Comparison of ENCODE assay signal across 9 cellular contexts in the genomic region with DNA sequence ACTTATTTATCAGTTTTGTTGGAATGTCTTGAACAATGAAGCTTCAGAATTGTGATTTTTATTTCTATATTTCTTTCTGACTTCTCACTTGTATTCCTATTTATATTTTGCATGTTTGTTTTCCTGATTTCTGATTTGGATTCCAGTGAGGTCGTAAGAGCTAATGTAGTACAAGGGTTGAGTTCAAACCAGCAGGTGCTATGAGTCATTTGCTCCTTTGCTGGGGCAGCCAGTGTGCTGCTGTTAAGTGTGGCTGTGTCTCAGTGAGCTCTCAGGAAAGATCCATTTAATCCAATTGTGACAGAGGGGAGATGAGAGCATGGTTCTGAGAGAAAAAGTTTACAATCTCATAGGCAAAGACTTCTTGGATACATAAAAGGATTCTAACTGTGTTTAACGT. TPM values are rescaled to one million over a fixed set of nuclear protein-coding genes. Genes with fewer than 3 reads are reported as not detected.
DNase-seq lines count a peak whose midpoint lies in the region; ATAC-seq, FAIRE-seq and TF ChIP-seq lines count a peak whose summit lies in the region.
"Had no signal": no experiment of that assay in that cellular context is flagged by ENCODE, and none has a peak within 500 bp of the region (broad histone marks: within the 10 kb centered on the region; RNA-seq: fewer than 3 reads in every experiment).

No MANE protein-coding gene starts in this region.

- H3K9me3 ChIP-seq in H1 (ENCODE audit: insufficient read depth in 2 of 2, low read depth in 1 of 2, low read length in 1 of 2), result no peaks in the 10 kb centered on the region
- no peaks in the 10 kb centered on the region for H3K9me3 ChIP-seq in mesenchymal stem cell (ENCODE audit: control insufficient read depth, low read length)

- H3K27ac ChIP-seq in H1 (ENCODE audit: low read depth, low read length), result no peak overlapping the region
- H3K27ac ChIP-seq in mesenchymal stem cell (ENCODE audit: low read length, poor library complexity, severe bottlenecking), result no peak overlapping the region

- no peak for TF ChIP-seq RAD21 in H1 (IDR thresholded peaks at IDR 0.05 in 1 of 2, conservative IDR thresholded peaks at IDR 0.05 in 1 of 2; ENCODE audit: low read depth in 2 of 2, low read length in 2 of 2)

- H3K36me3 ChIP-seq in H1 (ENCODE audit: control insufficient read depth in 2 of 4, insufficient read depth in 4 of 4, low read length in 3 of 4) (no peaks in the 10 kb centered on the region), mesenchymal stem cell (ENCODE audit: control insufficient read depth in 1 of 2, insufficient read depth in 2 of 2, low read depth in 1 of 2, low read length in 2 of 2) (peaks cover 0 to 3% of the 10 kb centered on the region in 2 experiments)

- H2BK12ac ChIP-seq in H1 (ENCODE audit: low read depth, low read length), result no peak overlapping the region
- no peak overlapping the region for H2BK12ac ChIP-seq in mesenchymal stem cell (ENCODE audit: low read length in 2 of 2)

- H2BK5ac ChIP-seq in H1 (ENCODE audit: low read depth, low read length) (no peak overlapping the region), mesenchymal stem cell (ENCODE audit: low read depth, low read length, poor library complexity, severe bottlenecking) (no peak overlapping the region)

- FAIRE-seq in H1 (lab: Jason Lieb, UNC), result no peak

- H2BK15ac ChIP-seq in H1 (ENCODE audit: low read length) (no peak overlapping the region), mesenchymal stem cell (ENCODE audit: low read depth, poor library complexity, severe bottlenecking) (no peak overlapping the region)

- H4K5ac ChIP-seq in H1 (ENCODE audit: insufficient read length, low read depth, low read length), result no peak overlapping the region

- CTCF ChIA-PET in H1 (lab: Charles Lee; ENCODE audit: partially characterized antibody), result interaction anchor here (0.9 kb wide), 1 partner anchor 170 kb away, joined by 3 read pairs; no protein-coding TSS in a partner anchor

- H3K23ac ChIP-seq in H1 (ENCODE audit: insufficient read length), result no peak overlapping the region
- no peak overlapping the region for H3K23ac ChIP-seq in mesenchymal stem cell (ENCODE audit: low read length in 2 of 2)

- H4K8ac ChIP-seq in H1 (ENCODE audit: extremely low read depth, insufficient read depth, low read length) (no peak overlapping the region), mesenchymal stem cell (ENCODE audit: low read length) (no peak overlapping the region)

- H3K18ac ChIP-seq in H1 (ENCODE audit: extremely low read depth, low read length), result no peak overlapping the region
- H3K18ac ChIP-seq in mesenchymal stem cell (ENCODE audit: low read depth in 1 of 2, low read length in 2 of 2), result no peak overlapping the region

- WGBS in H1 (ENCODE audit: extremely low coverage in 1 of 2, insufficient coverage in 1 of 2, insufficient read length in 1 of 2, insufficient replicate concordance in 2 of 2, low coverage in 1 of 2, low lambda C conversion rate in 2 of 2, missing lambda C conversion rate in 1 of 2), 2 experiments, result 75% methylated on average over 2 of the region's 2 CpGs; no CpG with 5 or more reads in 1 of the 2 experiments
- 16% methylated on average over 1 of the region's 2 CpGs for WGBS in mesenchymal stem cell

- H3K9ac ChIP-seq in H1 (replicated peaks in 1 of 4; ENCODE audit: extremely low read depth in 1 of 4, low read depth in 3 of 4, low read length in 3 of 4), result no peak overlapping the region
- H3K9ac ChIP-seq in mesenchymal stem cell (ENCODE audit: low read length), result no peak overlapping the region

- peaks cover 0 to 80% of the 10 kb centered on the region in 2 experiments; a peak in 2 of 4 replicates for H3K79me2 ChIP-seq in H1 (ENCODE audit: control insufficient read depth in 1 of 2, insufficient read depth in 2 of 2, low read length in 2 of 2)

- no peak for TF ChIP-seq EP300 in H1 (IDR thresholded peaks at IDR 0.05; ENCODE audit: borderline replicate concordance in 1 of 2, low read depth in 2 of 2, low read length in 2 of 2)

- ATAC-seq in HG03108 (IDR thresholded peaks at IDR 0.05; ENCODE audit: unreplicated experiment), result no peak
- no peak for ATAC-seq in HG03097 (IDR thresholded peaks at IDR 0.05; ENCODE audit: low FRiP score, unreplicated experiment)

- no peak overlapping the region for H3K4me2 ChIP-seq in H1 (ENCODE audit: insufficient read depth in 1 of 2, low read depth in 2 of 2, low read length in 2 of 2)
- no peak overlapping the region for H3K4me2 ChIP-seq in mesenchymal stem cell (ENCODE audit: low read length, poor library complexity, severe bottlenecking)

- H3K56ac ChIP-seq in H1 (replicated peaks; ENCODE audit: insufficient read length, low read depth, low read length), result no peak overlapping the region

- no peak overlapping the region for H2AK5ac ChIP-seq in H1 (ENCODE audit: low read depth, low read length)
- H2AK5ac ChIP-seq in mesenchymal stem cell (ENCODE audit: low read length, severe bottlenecking), result no peak overlapping the region

- DNase-seq in EL, result peak; percentile 55
- DNase-seq in NCI-H2107 treated with DMSO at 0.1 percent for 48 hours (lab: John Stamatoyannopoulos, UW; ENCODE audit: unreplicated experiment), result peak; percentile 38
- no peak for DNase-seq in H1 (ENCODE audit: low read depth in 1 of 2, low spot score in 2 of 2)
- DNase-seq in mesenchymal stem cell, result peak; percentile 85
- no peak for DNase-seq in NCI-H524 treated with DMSO at 0.1 percent for 48 hours (lab: John Stamatoyannopoulos, UW)
- no peak for DNase-seq in NOMO-1 treated with dmso at 0.1 percent for 144 hours (lab: John Stamatoyannopoulos, UW; ENCODE audit: unreplicated experiment)
- DNase-seq: activated gamma-delta T cell treated with Interleukin-2 at 50 U/mL for 16 hours had no signal

- H3K4me1 ChIP-seq in H1 (replicated peaks in 1 of 4; ENCODE audit: control insufficient read depth in 3 of 4, insufficient read depth in 4 of 4, low read length in 3 of 4) (peaks cover 0 to 2% (median 0%) of the 10 kb centered on the region in 4 experiments; a peak in 4 of 7 replicates), mesenchymal stem cell (ENCODE audit: control insufficient read depth, insufficient read depth, low read depth, low read length) (no peaks in the 10 kb centered on the region)

- no peak overlapping the region for H2BK20ac ChIP-seq in H1 (ENCODE audit: low read length)

- no peak for TF ChIP-seq CTCF in H1 (IDR thresholded peaks at IDR 0.05; ENCODE audit: control extremely low read depth in 1 of 3, insufficient read depth in 1 of 3, low read depth in 1 of 3, low read length in 3 of 3)

- no peak for TF ChIP-seq POLR2A in H1 (IDR thresholded peaks at IDR 0.05; ENCODE audit: control extremely low read depth in 1 of 2, low read depth in 2 of 2, low read length in 2 of 2)

- H3K27me3 ChIP-seq in H1 (replicated peaks in 1 of 4; ENCODE audit: control insufficient read depth in 3 of 4, extremely low read depth in 1 of 4, insufficient read depth in 3 of 4, low read length in 3 of 4), result no peaks in the 10 kb centered on the region
- H3K27me3 ChIP-seq in mesenchymal stem cell (ENCODE audit: control insufficient read depth in 1 of 2, insufficient read depth in 1 of 2, low read length in 2 of 2), result no peaks in the 10 kb centered on the region

- no peaks in the 10 kb centered on the region for H3K23me2 ChIP-seq in H1 (ENCODE audit: low read depth, low read length)

- H3K14ac ChIP-seq in H1 (ENCODE audit: insufficient read length) (no peak overlapping the region), mesenchymal stem cell (ENCODE audit: low read length in 2 of 2) (no peak overlapping the region)

- no peaks in the 10 kb centered on the region for H3K79me1 ChIP-seq in H1 (ENCODE audit: low read depth, low read length)
- H3K79me1 ChIP-seq in mesenchymal stem cell (replicated peaks; ENCODE audit: low read length, poor library complexity, severe bottlenecking), result peaks cover 20% of the 10 kb centered on the region

- no peak overlapping the region for H3K4me3 ChIP-seq in H1 (ENCODE audit: extremely low read depth in 1 of 4, insufficient read depth in 2 of 4, low read depth in 3 of 4, low read length in 4 of 4)
- no peak overlapping the region for H3K4me3 ChIP-seq in mesenchymal stem cell (ENCODE audit: insufficient read depth in 1 of 2, low read depth in 1 of 2, low read length in 2 of 2)

- no peaks in the 10 kb centered on the region for H4K20me1 ChIP-seq in H1 (replicated peaks in 1 of 2; ENCODE audit: control insufficient read depth in 1 of 2, insufficient read depth in 2 of 2, low read length in 2 of 2)

- H3K4ac ChIP-seq in H1 (replicated peaks; ENCODE audit: insufficient read length, low read depth, low read length) (no peak overlapping the region), mesenchymal stem cell (ENCODE audit: low read depth in 1 of 2, low read length in 2 of 2) (no peak overlapping the region)

- no peak overlapping the region for H4K91ac ChIP-seq in H1 (replicated peaks; ENCODE audit: insufficient read length, low read length)
- H4K91ac ChIP-seq in mesenchymal stem cell (ENCODE audit: low read length), result no peak overlapping the region

- H2AFZ ChIP-seq in H1 (ENCODE audit: low read length) (no peak overlapping the region), mesenchymal stem cell (ENCODE audit: low read depth, low read length) (no peak overlapping the region)

- H2BK120ac ChIP-seq in H1 (replicated peaks; ENCODE audit: low read depth, low read length) (no peak overlapping the region), mesenchymal stem cell (ENCODE audit: low read depth, low read length) (no peak overlapping the region)

- POLR2A ChIA-PET in H1 (lab: Charles Lee; ENCODE audit: partially characterized antibody), result interaction anchor here (1.0 kb wide), 1 partner anchor 17 kb away, joined by 4 read pairs; no protein-coding TSS in a partner anchor

TF ChIP-seq in H1, 55 proteins besides CTCF, POLR2A, EP300 and RAD21:
- TF ChIP-seq JUND (IDR thresholded peaks at IDR 0.05; ENCODE audit: low read length) (peak; percentile 83), KDM4A (IDR thresholded peaks at IDR 0.05; ENCODE audit: low read depth, low read length, severe bottlenecking) (no peak), JUN (IDR thresholded peaks at IDR 0.05; ENCODE audit: low read depth, low read length) (0 out of 2 replicates have a peak, but pooled peaks have one; percentile 35)
TF ChIP-seq in H1: peak in this region for 2.

RNA-seq across cellular contexts. Expression of a gene that starts 48.6 kb away (rescaled TPM):
- 45.9 and 51.6 TPM in 2 replicates for total RNA-seq in H1 (2021; fragmentation: NEBNext Ultra II Directional; extraction: Animal tissue kit (Norgen Biotek cat#: 25700))
- 41.9 and 62.2 TPM in 2 replicates for polyA plus RNA-seq in H1 (2011; rRNA removed)
- 50.9 TPM for polyA plus RNA-seq in H1 (2011; cell fraction: cytosol; rRNA removed)
- 60.5 TPM for polyA plus RNA-seq in H1 (2011; cell fraction: nucleus; rRNA removed)
- 30.6 to 46.8 TPM (median 35.0 TPM) in 4 replicates for polyA plus RNA-seq in H1 (2012, experiment 1 of 2)
- polyA plus RNA-seq in H1 (2012, experiment 2 of 2), result 23.7 TPM
- 34.6 TPM for polyA plus RNA-seq in H1 (2013, experiment 1 of 2)
- 35.5 TPM for polyA plus RNA-seq in H1 (2013, experiment 2 of 2)
- 148 and 197 TPM in 2 replicates for polyA minus RNA-seq in H1 (2011; rRNA and poly(A)+ RNA removed)
- polyA minus RNA-seq in H1 (2011; cell fraction: cytosol; rRNA and poly(A)+ RNA removed), result 40.1 TPM
- polyA minus RNA-seq in H1 (2011; cell fraction: nucleus; rRNA and poly(A)+ RNA removed), result 51.1 TPM
- polyA plus RNA-seq in mesenchymal stem cell (2013, experiment 1 of 2), result 17.3 TPM
- polyA plus RNA-seq in mesenchymal stem cell (2013, experiment 2 of 2), result 17.6 TPM

Comparison
In these comparisons a context has a peak if more than half of its experiments do, and no peak if none do; other contexts are left out.
1. DNase-seq: peak in EL (single experiment), NCI-H2107 treated with DMSO at 0.1 percent for 48 hours (single experiment) and mesenchymal stem cell (single experiment); none in H1 (0 of 2), NCI-H524 treated with DMSO at 0.1 percent for 48 hours (single experiment) and NOMO-1 treated with dmso at 0.1 percent for 144 hours (single experiment).